ENCODE assay signal across 23 cellular contexts in genomic region chr1:101121975-101122374, GRCh38.
DNase-seq lines count a peak whose midpoint lies in the region; ATAC-seq, FAIRE-seq and TF ChIP-seq lines count a peak whose summit lies in the region.
"Had no signal": no experiment of that assay in that cellular context is flagged by ENCODE, and none has a peak within 500 bp of the region (broad histone marks: within the 10 kb centered on the region; RNA-seq: fewer than 3 reads in every experiment).

No MANE protein-coding gene starts in this region.

- H3K27ac Mint-ChIP-seq in T-helper 1 cell treated with Interleukin-12 subunit alpha and Interleukin-12 subunit beta and Interleukin-4 antibody, amounts not matched to agents 30 μg/mL and 1 μg/mL, for 36 hours = peak overlapping the region; percentile 56
- H3K27ac Mint-ChIP-seq in CD4-positive, alpha-beta T cell = peak overlapping the region; percentile 85
- H3K27ac Mint-ChIP-seq in memory B cell = peak overlapping the region; percentile 12
- H3K27ac Mint-ChIP-seq: GM23338 had no signal

- TF ChIP-seq CTCF in CD4-positive, alpha-beta T cell (IDR thresholded peaks at IDR 0.05) = no peak
- TF ChIP-seq CTCF in WERI-Rb-1 (IDR thresholded peaks at IDR 0.05; ENCODE audit: low read depth, low read length) = no peak

- H3K4me3 Mint-ChIP-seq in T-helper 1 cell treated with Interleukin-12 subunit alpha and Interleukin-12 subunit beta and Interleukin-4 antibody, amounts not matched to agents 30 μg/mL and 1 μg/mL, for 36 hours = peak overlapping the region; percentile 47
- peak overlapping the region; percentile 54 for H3K4me3 Mint-ChIP-seq in CD4-positive, alpha-beta T cell
- no peak overlapping the region for H3K4me3 Mint-ChIP-seq in memory B cell
- H3K4me3 Mint-ChIP-seq: GM23338 had no signal

- POLR2A ChIA-PET in CD4-positive, alpha-beta T cell (lab: Charles Lee) = interaction anchor here (0.6 to 2.3 kb wide), 4 partner anchors 9 to 116 kb away, joined by 3 to 17 read pairs (median 6); no protein-coding TSS in a partner anchor

- H3K9me3 Mint-ChIP-seq in T-helper 1 cell treated with Interleukin-12 subunit alpha and Interleukin-12 subunit beta and Interleukin-4 antibody, amounts not matched to agents 30 μg/mL and 1 μg/mL, for 36 hours = peaks cover 7% of the 10 kb centered on the region
- peaks cover 4% of the 10 kb centered on the region for H3K9me3 Mint-ChIP-seq in CD4-positive, alpha-beta T cell
- no peaks in the 10 kb centered on the region for H3K9me3 Mint-ChIP-seq in memory B cell
- H3K9me3 Mint-ChIP-seq: GM23338 had no signal

- no peak for ATAC-seq in CD4-positive, alpha-beta T cell (ENCODE audit: poor library complexity)
- ATAC-seq in memory B cell (ENCODE audit: low read depth) = no peak
- ATAC-seq in activated CD4-positive, CD25-positive, alpha-beta regulatory T cell treated with anti-CD3 and anti-CD28 coated beads, Interleukin-2, amount 50 U/mL, for 24 hours = no peak
- ATAC-seq: body of pancreas, GM23338 had no signal

- no peaks in the 10 kb centered on the region for H3K27me3 ChIP-seq in CD4-positive, alpha-beta T cell (ENCODE audit: control insufficient read depth, insufficient read depth, low read length)
- no peaks in the 10 kb centered on the region for H3K27me3 ChIP-seq in WERI-Rb-1 (ENCODE audit: insufficient read depth, low read depth, severe bottlenecking)
- H3K27me3 ChIP-seq: body of pancreas, testis had no signal

- intact Hi-C loops in CD4-positive, alpha-beta T cell (cut with DNase I, micrococcal nuclease) = loop anchor here in 1 of 2 experiments (1.0 kb wide), 1 partner anchor 10 kb away; no protein-coding TSS in a partner anchor

- H3K36me3 ChIP-seq in WERI-Rb-1 = no peaks in the 10 kb centered on the region
- H3K36me3 ChIP-seq: prostate gland had no signal

- H3K27ac ChIP-seq in CD4-positive, alpha-beta T cell (ENCODE audit: low read depth, low read length) = no peak overlapping the region
- peak overlapping the region; percentile 56 for H3K27ac ChIP-seq in WERI-Rb-1
- H3K27ac ChIP-seq: 22Rv1, body of pancreas, coronary artery, prostate gland, skin epidermis, testis had no signal

- no peak for FAIRE-seq in RCC 7860 (lab: Jason Lieb, UNC)

- CTCF ChIA-PET in CD4-positive, alpha-beta T cell (lab: Charles Lee) = interaction anchor here (1.0 to 1.7 kb wide), 3 partner anchors 10 to 114 kb away, joined by 3 to 6 read pairs (median 3); no protein-coding TSS in a partner anchor

- DNase-seq in T-helper 1 cell = no peak
- DNase-seq in CD4-positive, alpha-beta T cell = no peak
- DNase-seq in WERI-Rb-1 = no peak
- no peak for DNase-seq in memory B cell (ENCODE audit: low spot score in 2 of 2)
- no peak for DNase-seq in NCI-H1417 (lab: John Stamatoyannopoulos, UW)
- no peak for DNase-seq in RCC 7860 (ENCODE audit: low spot score)
- DNase-seq: activated CD4-positive, alpha-beta T cell treated with anti-CD3 and anti-CD28 coated beads, Interleukin-2, amount 50 U/mL, for 1 hour; activated effector memory CD4-positive, alpha-beta T cell treated with anti-CD3 and anti-CD28 coated beads, Interleukin-2, amount 50 U/mL, for 16 hours; body of pancreas; islet precursor cell; NCI-H526; SIG-M5; stimulated activated CD4-positive, alpha-beta T cell treated with anti-CD3 and anti-CD28 coated beads, Interleukin-4, amount 100 ng/mL, for 24 hours; T1000; testis had no signal

- peaks cover 30% of the 10 kb centered on the region for H3K4me1 Mint-ChIP-seq in T-helper 1 cell treated with Interleukin-12 subunit alpha and Interleukin-12 subunit beta and Interleukin-4 antibody, amounts not matched to agents 30 μg/mL and 1 μg/mL, for 36 hours (ENCODE audit: low read depth)
- H3K4me1 Mint-ChIP-seq in CD4-positive, alpha-beta T cell (ENCODE audit: low read depth) = peaks cover 66% of the 10 kb centered on the region
- H3K4me1 Mint-ChIP-seq in memory B cell = peaks cover 20% of the 10 kb centered on the region
- H3K4me1 Mint-ChIP-seq: GM23338 had no signal

- H3K4me3 ChIP-seq in WERI-Rb-1 (ENCODE audit: low read depth, low read length) = no peak overlapping the region
- H3K4me3 ChIP-seq: body of pancreas, coronary artery, GM23338, lung, prostate gland, skin epidermis, testis had no signal

- H3K9me3 ChIP-seq in CD4-positive, alpha-beta T cell (ENCODE audit: control insufficient read depth, low read length) = no peaks in the 10 kb centered on the region
- no peaks in the 10 kb centered on the region for H3K9me3 ChIP-seq in WERI-Rb-1 (ENCODE audit: severe bottlenecking)
- H3K9me3 ChIP-seq: body of pancreas, prostate gland, testis had no signal

- no peaks in the 10 kb centered on the region for H3K27me3 Mint-ChIP-seq in T-helper 1 cell treated with Interleukin-12 subunit alpha and Interleukin-12 subunit beta and Interleukin-4 antibody, amounts not matched to agents 30 μg/mL and 1 μg/mL, for 36 hours (ENCODE audit: low read depth)
- no peaks in the 10 kb centered on the region for H3K27me3 Mint-ChIP-seq in CD4-positive, alpha-beta T cell
- H3K27me3 Mint-ChIP-seq in memory B cell = no peaks in the 10 kb centered on the region

- H3K36me3 Mint-ChIP-seq in T-helper 1 cell treated with Interleukin-12 subunit alpha and Interleukin-12 subunit beta and Interleukin-4 antibody, amounts not matched to agents 30 μg/mL and 1 μg/mL, for 36 hours (ENCODE audit: low read depth) = peaks cover 12% of the 10 kb centered on the region
- no peaks in the 10 kb centered on the region for H3K36me3 Mint-ChIP-seq in CD4-positive, alpha-beta T cell (ENCODE audit: low read depth)
- no peaks in the 10 kb centered on the region for H3K36me3 Mint-ChIP-seq in memory B cell

Comparison
In these comparisons a context has a peak if more than half of its experiments do, and no peak if none do; other contexts are left out.
1. H3K27ac Mint-ChIP-seq: peak in every context shown above with its lines; median percentile 85 in CD4-positive, alpha-beta T cell; 56 in T-helper 1 cell treated with Interleukin-12 subunit alpha and Interleukin-12 subunit beta and Interleukin-4 antibody, amounts not matched to agents 30 μg/mL and 1 μg/mL, for 36 hours; 12 in memory B cell.